Comparison of ENCODE assay signal across 21 cellular contexts in the genomic region with DNA sequence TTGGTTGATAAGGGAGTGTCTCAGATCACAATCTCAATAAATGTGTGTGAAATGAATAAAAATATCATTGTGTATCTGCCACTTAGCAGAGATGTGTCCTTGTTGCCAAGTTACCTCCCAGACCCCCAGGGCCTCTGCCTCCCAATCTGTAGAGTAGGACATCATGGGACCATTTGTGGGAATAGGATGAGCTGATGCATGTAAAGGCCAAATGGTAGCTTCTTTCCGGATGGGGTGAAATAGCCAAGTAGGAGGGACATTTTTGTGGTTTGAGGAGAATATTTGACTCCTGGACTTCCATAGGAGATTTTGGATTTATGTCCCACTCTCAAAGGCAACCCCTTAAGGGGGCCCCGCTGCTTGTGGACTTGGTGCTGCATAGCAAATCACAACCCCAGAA.
DNase-seq lines count a peak whose midpoint lies in the region; ATAC-seq and TF ChIP-seq lines count a peak whose summit lies in the region.
"Had no signal": no experiment of that assay in that cellular context is flagged by ENCODE, and none has a peak within 500 bp of the region (broad histone marks: within the 10 kb centered on the region; RNA-seq: fewer than 3 reads in every experiment).

No MANE protein-coding gene starts in this region.

- no peaks in the 10 kb centered on the region for H3K9me3 ChIP-seq in left ventricle myocardium inferior (replicated peaks)
- H3K9me3 ChIP-seq: BE2C, Caco-2, HAP-1 had no signal

- no TSS peak for BruUV-seq in MCF 10A (replicated peaks; lab: Mats Ljungman, UMichigan)

- no peaks in the 10 kb centered on the region for H3K36me3 ChIP-seq in left ventricle myocardium inferior
- H3K36me3 ChIP-seq: BE2C, HAP-1 had no signal

- DNase-seq in left ventricle myocardium inferior, result no peak
- DNase-seq in left ventricle myocardium superior, result no peak
- DNase-seq in SK-MEL-5 (ENCODE audit: low read depth, low spot score), result peak; percentile 29
- peak; percentile 54 for DNase-seq in foreskin melanocyte
- DNase-seq in MCF 10A (ENCODE audit: unreplicated experiment), result no peak
- DNase-seq: 8988T; ACHN; AML-193; BE2C; Caco-2; CD4-positive, CD25-positive, alpha-beta regulatory T cell; CD8-positive, alpha-beta T cell; DMS153; DND-41; HFFc6 had no signal

- no peaks in the 10 kb centered on the region for H3K36me3 Mint-ChIP-seq in MCF 10A (ENCODE audit: insufficient read depth, unreplicated experiment)
- no peaks in the 10 kb centered on the region for H3K36me3 Mint-ChIP-seq in stimulated activated memory B cell treated with anti-CD40 and anti-IgM and Interleukin-4, amounts not matched to agents 10 μg/mL and 1 μg/mL and 100 μg/mL, for 72 hours
- H3K36me3 Mint-ChIP-seq: CD4-positive, CD25-positive, alpha-beta regulatory T cell; CD8-positive, alpha-beta T cell had no signal

- H3K4me1 Mint-ChIP-seq in MCF 10A (ENCODE audit: insufficient read depth, unreplicated experiment), result peaks cover 11% of the 10 kb centered on the region
- no peaks in the 10 kb centered on the region for H3K4me1 Mint-ChIP-seq in stimulated activated memory B cell treated with anti-CD40 and anti-IgM and Interleukin-4, amounts not matched to agents 10 μg/mL and 1 μg/mL and 100 μg/mL, for 72 hours

- no peaks in the 10 kb centered on the region for H3K27me3 Mint-ChIP-seq in MCF 10A (ENCODE audit: insufficient read depth, unreplicated experiment)
- peaks cover 43% of the 10 kb centered on the region for H3K27me3 Mint-ChIP-seq in stimulated activated memory B cell treated with anti-CD40 and anti-IgM and Interleukin-4, amounts not matched to agents 10 μg/mL and 1 μg/mL and 100 μg/mL, for 72 hours
- H3K27me3 Mint-ChIP-seq: CD4-positive, CD25-positive, alpha-beta regulatory T cell had no signal

- peaks cover 4% of the 10 kb centered on the region for H3K27me3 ChIP-seq in left ventricle myocardium inferior (ENCODE audit: low read depth)

- in situ Hi-C loops in SK-MEL-5 (cut with HindIII; ENCODE audit: low pct_unique_long_range_greater_than_20kb, low sequenced_read_pairs), result no loop called here

- intact Hi-C loops in left ventricle myocardium inferior (cut with micrococcal nuclease), result no loop called here
- intact Hi-C loops in left ventricle myocardium superior (cut with micrococcal nuclease), result no loop called here
- intact Hi-C loops in MCF 10A (cut with micrococcal nuclease), result no loop called here

- POLR2A ChIA-PET in MCF 10A (lab: Yijun Ruan, JAX), result no interaction called here

- no peak overlapping the region for H3K4me3 ChIP-seq in left ventricle myocardium inferior
- H3K4me3 ChIP-seq: A549, GM23338, HAP-1 had no signal

- no peak overlapping the region for H3K27ac Mint-ChIP-seq in MCF 10A (ENCODE audit: low read depth, unreplicated experiment)
- no peak overlapping the region for H3K27ac Mint-ChIP-seq in stimulated activated memory B cell treated with anti-CD40 and anti-IgM and Interleukin-4, amounts not matched to agents 10 μg/mL and 1 μg/mL and 100 μg/mL, for 72 hours
- H3K27ac Mint-ChIP-seq: CD4-positive, CD25-positive, alpha-beta regulatory T cell; CD8-positive, alpha-beta T cell; GM23338; HFFc6 had no signal

- no peak for TF ChIP-seq CTCF in left ventricle myocardium inferior (IDR thresholded peaks at IDR 0.05; ENCODE audit: borderline replicate concordance)
- no peak for TF ChIP-seq CTCF in MCF 10A (IDR thresholded peaks at IDR 0.05; ENCODE audit: unreplicated experiment)

- CTCF ChIA-PET in MCF 10A (lab: Yijun Ruan, JAX), result interaction anchor here (0.6 to 1.1 kb wide), 3 partner anchors 15 to 317 kb away, joined by 3 to 8 read pairs (median 4); no protein-coding TSS in a partner anchor

- H3K4me1 ChIP-seq in left ventricle myocardium inferior, result peaks cover 15% of the 10 kb centered on the region
- H3K4me1 ChIP-seq: A549, BE2C, Caco-2, HAP-1 had no signal

- H3K9me3 Mint-ChIP-seq in MCF 10A (ENCODE audit: unreplicated experiment), result peaks cover 5% of the 10 kb centered on the region
- no peaks in the 10 kb centered on the region for H3K9me3 Mint-ChIP-seq in stimulated activated memory B cell treated with anti-CD40 and anti-IgM and Interleukin-4, amounts not matched to agents 10 μg/mL and 1 μg/mL and 100 μg/mL, for 72 hours
- H3K9me3 Mint-ChIP-seq: CD8-positive, alpha-beta T cell had no signal

- no peak overlapping the region for H3K4me3 Mint-ChIP-seq in MCF 10A (ENCODE audit: unreplicated experiment)
- no peak overlapping the region for H3K4me3 Mint-ChIP-seq in stimulated activated memory B cell treated with anti-CD40 and anti-IgM and Interleukin-4, amounts not matched to agents 10 μg/mL and 1 μg/mL and 100 μg/mL, for 72 hours
- H3K4me3 Mint-ChIP-seq: CD4-positive, CD25-positive, alpha-beta regulatory T cell; CD8-positive, alpha-beta T cell; GM23338; HFFc6 had no signal

- peak overlapping the region; percentile 86 for H3K27ac ChIP-seq in left ventricle myocardium inferior (replicated peaks)
- H3K27ac ChIP-seq: A549, C4-2B had no signal

- ATAC-seq in left ventricle myocardium superior (no peak), GM21515 (IDR thresholded peaks at IDR 0.05; ENCODE audit: unreplicated experiment) (no peak)
- ATAC-seq in stimulated activated memory B cell treated with anti-CD40 and anti-IgM and Interleukin-4, amounts not matched to agents 10 μg/mL and 1 μg/mL and 100 μg/mL, for 72 hours, result no peak
- ATAC-seq: A549; CD8-positive, alpha-beta T cell; GM23338 had no signal

Comparison
In these comparisons a context has a peak if more than half of its experiments do, and no peak if none do; other contexts are left out.
1. DNase-seq: peak in SK-MEL-5 (single experiment) and foreskin melanocyte (single experiment); none in left ventricle myocardium inferior (single experiment), left ventricle myocardium superior (single experiment) and MCF 10A (single experiment).